Comparison of ENCODE assay signal across 22 cellular contexts in genomic region chr2:106858810-106859209, GRCh38. TPM values are rescaled to one million over a fixed set of nuclear protein-coding genes. Genes with fewer than 3 reads are reported as not detected.
DNase-seq lines count a peak whose midpoint lies in the region; ATAC-seq, FAIRE-seq and TF ChIP-seq lines count a peak whose summit lies in the region.
"Had no signal": no experiment of that assay in that cellular context is flagged by ENCODE, and none has a peak within 500 bp of the region (broad histone marks: within the 10 kb centered on the region; RNA-seq: fewer than 3 reads in every experiment).

No MANE protein-coding gene starts in this region.

- H3K27ac Mint-ChIP-seq in GM23338 = peak overlapping the region; percentile 54; the same call in 1 of the 2 replicates
- H3K27ac Mint-ChIP-seq: CD4-positive, alpha-beta memory T cell had no signal

- TF ChIP-seq CTCF in GM23338 (conservative IDR thresholded peaks at IDR 0.05; ENCODE audit: low read depth in 2 of 2) = 0 out of 4 replicates have a peak, but pooled peaks of 1 of the 2 experiments have one; percentile 3
- TF ChIP-seq CTCF in thoracic aorta (IDR thresholded peaks at IDR 0.05) = no peak
- TF ChIP-seq CTCF in kidney (IDR thresholded peaks at IDR 0.05; ENCODE audit: borderline replicate concordance, extremely low read depth, insufficient read depth) = no peak

- H3K9me3 ChIP-seq in thoracic aorta = no peaks in the 10 kb centered on the region
- peaks cover 0 to 3% of the 10 kb centered on the region in 2 donors for H3K9me3 ChIP-seq in kidney (ENCODE audit: control insufficient read depth in 1 of 2, low read length in 2 of 2)
- H3K9me3 ChIP-seq: BE2C had no signal

- no peak for ATAC-seq in GM23338
- ATAC-seq in thoracic aorta (ENCODE audit: insufficient number of reproducible peaks, low FRiP score, low read depth) = no peak
- no peak for ATAC-seq in GM18519 (IDR thresholded peaks at IDR 0.05; ENCODE audit: low FRiP score, unreplicated experiment)
- no peak for ATAC-seq in GM19035 (IDR thresholded peaks at IDR 0.05; ENCODE audit: unreplicated experiment)
- ATAC-seq: HepG2 had no signal

- H3K36me3 ChIP-seq in GM23338 (ENCODE audit: insufficient read depth) (no peaks in the 10 kb centered on the region), thoracic aorta (no peaks in the 10 kb centered on the region), kidney (ENCODE audit: control insufficient read depth in 1 of 2, insufficient read depth in 2 of 2, low read length in 2 of 2) (no peaks in the 10 kb centered on the region)
- H3K36me3 ChIP-seq: BE2C had no signal

- intact Hi-C loops in kidney (cut with DNase I) = no loop called here

- DNase-seq in NCI-H748 (lab: John Stamatoyannopoulos, UW; ENCODE audit: unreplicated experiment) = peak; percentile 6
- no peak for DNase-seq in NCI-H748 treated with DMSO at 0.1 percent for 48 hours (lab: John Stamatoyannopoulos, UW)
- DNase-seq in GM23338 (ENCODE audit: low spot score) = no peak
- DNase-seq in NCI-H69 (lab: John Stamatoyannopoulos, UW) = peak; percentile 80
- no peak for DNase-seq in thoracic aorta (ENCODE audit: low spot score)
- DNase-seq in kidney = no peak
- DNase-seq: BE2C; CD4-positive, alpha-beta memory T cell; DMS79; EL; HCEC 1CT had no signal

- peaks cover 20% of the 10 kb centered on the region for H3K9me3 Mint-ChIP-seq in GM23338

- peaks cover 21% of the 10 kb centered on the region for H3K4me1 Mint-ChIP-seq in GM23338
- H3K4me1 Mint-ChIP-seq: CD4-positive, alpha-beta memory T cell had no signal

- H3K4me3 ChIP-seq in GM23338 (no peak overlapping the region), thoracic aorta (no peak overlapping the region), kidney (ENCODE audit: low read length in 2 of 2) (no peak overlapping the region)

- peaks cover 42% of the 10 kb centered on the region for H3K79me2 ChIP-seq in GM23338 (replicated peaks; ENCODE audit: insufficient read depth)

- no peaks in the 10 kb centered on the region for H3K27me3 Mint-ChIP-seq in GM23338 (ENCODE audit: insufficient read depth, low read depth, poor library complexity)

- H3K27me3 ChIP-seq in GM23338 (ENCODE audit: insufficient read depth) (no peaks in the 10 kb centered on the region), thoracic aorta (replicated peaks; ENCODE audit: insufficient read depth) (no peaks in the 10 kb centered on the region)
- H3K27me3 ChIP-seq: BE2C had no signal

- H3K9me2 ChIP-seq in GM23338 (ENCODE audit: insufficient read depth) = peaks cover 7% of the 10 kb centered on the region; the same call in 1 of the 2 replicates

- no peak overlapping the region for H3K4me2 ChIP-seq in GM23338
- H3K4me2 ChIP-seq: KMS-11 had no signal

- H3K36me3 Mint-ChIP-seq in GM23338 (ENCODE audit: low read depth) = peaks cover 18% of the 10 kb centered on the region
- H3K36me3 Mint-ChIP-seq: CD4-positive, alpha-beta memory T cell had no signal

- FAIRE-seq in kidney (lab: Jason Lieb, UNC) = no peak
- FAIRE-seq: A204.1, D721Med, G401.6, GM12891, GM19239, HepG2, HTR-8/SVneo had no signal

- no peak overlapping the region for H3K27ac ChIP-seq in GM23338 (ENCODE audit: low read depth)
- peak overlapping the region; percentile 44 to 83 for H3K27ac ChIP-seq in thoracic aorta
- H3K27ac ChIP-seq in kidney (ENCODE audit: low read depth in 2 of 2, low read length in 2 of 2) = no peak overlapping the region
- H3K27ac ChIP-seq: C4-2B, KMS-11 had no signal

- H2AFZ ChIP-seq in GM23338 = no peak overlapping the region

- H3F3A ChIP-seq in GM23338 (replicated peaks; ENCODE audit: low read depth) = no peaks in the 10 kb centered on the region

- no peaks in the 10 kb centered on the region for H4K20me1 ChIP-seq in GM23338 (replicated peaks; ENCODE audit: insufficient read depth)

- H3K9ac ChIP-seq in kidney (ENCODE audit: low read length in 2 of 2) = no peak overlapping the region
- H3K9ac ChIP-seq: KMS-11 had no signal

- H3K4me3 Mint-ChIP-seq in GM23338 = no peak overlapping the region

- H3K4me1 ChIP-seq in GM23338 (ENCODE audit: insufficient read depth) (peaks cover 25% of the 10 kb centered on the region), thoracic aorta (ENCODE audit: control insufficient read depth in 1 of 2, low read depth in 2 of 2) (peaks cover 14 to 85% of the 10 kb centered on the region in 2 donors), kidney (ENCODE audit: control insufficient read depth in 1 of 2, insufficient read depth in 1 of 2, low read depth in 1 of 2, low read length in 2 of 2) (no peaks in the 10 kb centered on the region)
- H3K4me1 ChIP-seq: BE2C had no signal

TF ChIP-seq in GM23338, 12 proteins besides CTCF, POLR2A, EP300 and RAD21:
- no peak for TF ChIP-seq CREB1 (CRISPR knock-in tag; IDR thresholded peaks at IDR 0.05; ENCODE audit: low read depth)

RNA-seq across cellular contexts. Expression of gene ST6GAL2, which starts 27.2 kb away (rescaled TPM):
- 23.2 and 25.7 TPM in 2 replicates for total RNA-seq in GM23338 (2014; rRNA removed; shearing (Covaris generic))
- polyA plus RNA-seq in GM23338 (2016; fragmentation: Nextera tagmentation; extraction: Ambion mirVana) (13.2 and 13.4 TPM in 2 replicates), kidney (ENCODE audit: insufficient read depth, low read depth, low replicate concordance) (0.22 TPM)
- total RNA-seq in thoracic aorta (100 to 1,000 TPM in 1 of 2 donors, 10 to 100 TPM in 1; 71.1 to 900 TPM), kidney (1.2 TPM)
- total RNA-seq: CD4-positive, alpha-beta memory T cell; HepG2 had no signal
- polyA plus RNA-seq: CD4-positive, alpha-beta memory T cell; HepG2 had no signal

Comparison
In these comparisons a context has a peak if more than half of its experiments do, and no peak if none do; other contexts are left out.
1. DNase-seq: peak in NCI-H748 (single experiment) and NCI-H69 (single experiment); none in NCI-H748 treated with DMSO at 0.1 percent for 48 hours (single experiment), GM23338 (single experiment), thoracic aorta (single experiment) and kidney (single experiment).
2. H3K27ac ChIP-seq: peak in thoracic aorta (2 of 2); none in GM23338 (single experiment) and kidney (0 of 2).
3. RNA of gene ST6GAL2, which starts 27.2 kb away (total RNA-seq): 71.1 to 900 TPM in thoracic aorta and 23.2 to 25.7 TPM in GM23338; 1.2 TPM in kidney (single experiment); every median in the first group is over 10 times any median in the second.